ENCODE assay signal across 1 cellular context in genomic region chr14:29941401-29941800, GRCh38.
TF ChIP-seq lines count a peak whose summit lies in the region.

No MANE protein-coding gene starts in this region.

TF ChIP-seq in GM23338, 12 proteins besides CTCF, POLR2A, EP300 and RAD21 (continued from another document):
- TF ChIP-seq ZNF462 (CRISPR knock-in tag; IDR thresholded peaks at IDR 0.05) = peak; percentile 65; the same call in 1 of the 2 replicates
- TF ChIP-seq ETS1 (IDR thresholded peaks at IDR 0.05) = no peak
- peak; percentile 36; the same call in 1 of the 2 replicates for TF ChIP-seq POLR2AphosphoS5 (IDR thresholded peaks at IDR 0.05; ENCODE audit: low read depth)
- no peak for TF ChIP-seq ZNF114 (CRISPR knock-in tag; IDR thresholded peaks at IDR 0.05)
